2 cellular contexts compared by ENCODE assay signal in genomic region chr1:81703736-81704463, GRCh38.
TF ChIP-seq lines count a peak whose summit lies in the region.

No MANE protein-coding gene starts in this region.

TF ChIP-seq in SK-N-SH, 30 proteins besides CTCF, POLR2A, EP300 and RAD21 (continued from another document):
- TF ChIP-seq, protein P1, sequence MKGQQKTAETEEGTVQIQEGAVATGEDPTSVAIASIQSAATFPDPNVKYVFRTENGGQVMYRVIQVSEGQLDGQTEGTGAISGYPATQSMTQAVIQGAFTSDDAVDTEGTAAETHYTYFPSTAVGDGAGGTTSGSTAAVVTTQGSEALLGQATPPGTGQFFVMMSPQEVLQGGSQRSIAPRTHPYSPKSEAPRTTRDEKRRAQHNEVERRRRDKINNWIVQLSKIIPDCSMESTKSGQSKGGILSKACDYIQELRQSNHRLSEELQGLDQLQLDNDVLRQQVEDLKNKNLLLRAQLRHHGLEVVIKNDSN (IDR thresholded peaks at IDR 0.05; ENCODE audit: borderline replicate concordance, low read depth), result no peak
- no peak for TF ChIP-seq TEAD4 (IDR thresholded peaks at IDR 0.05; ENCODE audit: borderline replicate concordance, insufficient read depth)

TF ChIP-seq in SK-N-SH treated with all-trans-retinoic acid at 6 μM for 48 hours, 23 proteins besides CTCF, POLR2A, EP300 and RAD21 (continued from another document):
- no peak for TF ChIP-seq CREB5 (CRISPR knock-in tag; IDR thresholded peaks at IDR 0.05; ENCODE audit: low read depth)
- TF ChIP-seq ZC3H10 (CRISPR knock-in tag; IDR thresholded peaks at IDR 0.05), result no peak
- no peak for TF ChIP-seq TSHZ2 (CRISPR knock-in tag; IDR thresholded peaks at IDR 0.05)
